Comparison of ENCODE assay signal across 7 cellular contexts in genomic region chr4:31651541-31651940, GRCh38.
"Had no signal": no experiment of that assay in that cellular context is flagged by ENCODE, and none has a peak within 500 bp of the region (broad histone marks: within the 10 kb centered on the region; RNA-seq: fewer than 3 reads in every experiment).

No MANE protein-coding gene starts in this region.

- H3K36me3 ChIP-seq: HAP-1 had no signal

- ATAC-seq: HCT116, K562 had no signal

- H3K4me1 ChIP-seq: HAP-1 had no signal

- H3K4me3 ChIP-seq: GM23248, HAP-1, K562 had no signal

- H3K27ac ChIP-seq: GM23248 had no signal

- H3K9me3 ChIP-seq: HAP-1 had no signal

- DNase-seq: GM23248, GOT3, H7, IMR-90 had no signal
